In the genomic region with DNA sequence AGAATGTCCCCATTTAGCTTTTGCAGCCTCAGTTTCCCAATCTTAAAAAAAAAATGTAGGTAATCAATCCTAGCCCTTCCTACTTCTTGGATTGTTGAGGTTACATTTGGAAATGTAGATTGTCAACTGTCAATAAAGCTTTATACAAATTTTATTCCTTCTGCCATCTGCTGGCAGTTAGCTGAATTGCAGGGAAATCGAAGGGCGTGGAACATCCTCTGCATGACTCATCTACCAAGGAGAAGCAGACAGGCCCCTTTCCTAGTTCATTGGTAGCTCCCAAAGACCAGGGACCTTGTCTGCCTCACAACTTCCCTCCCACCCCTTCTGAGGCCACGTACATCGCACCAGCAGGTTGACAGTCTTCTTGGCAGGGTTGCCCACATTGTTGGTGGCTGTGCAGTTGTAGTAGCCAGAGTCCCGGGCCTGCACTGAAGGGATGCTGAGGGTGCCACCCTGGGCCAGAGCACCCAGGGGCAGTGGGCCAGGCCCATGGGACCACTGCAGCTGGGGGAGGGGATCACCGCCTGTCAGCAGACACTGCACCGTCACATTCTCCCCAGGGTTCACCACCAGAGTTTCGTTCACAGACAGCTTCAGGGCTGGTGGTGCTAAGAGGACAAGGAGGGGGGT, we compare ENCODE assay signal across 8 cellular contexts. TPM values are rescaled to one million over a fixed set of nuclear protein-coding genes. Genes with fewer than 3 reads are reported as not detected.
DNase-seq lines count a peak whose midpoint lies in the region; ATAC-seq, FAIRE-seq and TF ChIP-seq lines count a peak whose summit lies in the region.

No MANE protein-coding gene starts in this region.

- TF ChIP-seq CTCF in AG09319 (IDR thresholded peaks at IDR 0.05; ENCODE audit: low read depth, low read length) = peak; percentile 40

- no peak for ATAC-seq in HG03135 (IDR thresholded peaks at IDR 0.05; ENCODE audit: unreplicated experiment)

- DNase-seq in AG09319 (ENCODE audit: extremely low read depth, low read depth) (no peak), GM19239 (ENCODE audit: insufficient read length, low spot score) (peak; percentile 64), RPMI7951 (ENCODE audit: low read depth) (peak; percentile 82), astrocyte of the hippocampus (ENCODE audit: low read depth, low spot score) (peak; percentile 38), myocyte (ENCODE audit: low read depth) (peak; percentile 31), DMS153 (lab: John Stamatoyannopoulos, UW) (no peak), NCI-H510A treated with DMSO at 0.1 percent for 48 hours (lab: John Stamatoyannopoulos, UW) (no peak)

- peak; percentile 82 for FAIRE-seq in GM19239 (lab: Jason Lieb, UNC)

RNA-seq across cellular contexts. Expression of a gene that starts 43.6 kb away (rescaled TPM):
- 4.0 and 4.5 TPM in 2 replicates for total RNA-seq in RPMI7951 (2014; rRNA removed; shearing (Covaris generic))
- 1.7 and 1.9 TPM in 2 replicates for total RNA-seq in myocyte
- polyA plus RNA-seq in myocyte (2012) = 2.0 TPM

Comparison
In these comparisons a context has a peak if more than half of its experiments do, and no peak if none do; other contexts are left out.
1. DNase-seq: peak in GM19239 (single experiment), RPMI7951 (single experiment), astrocyte of the hippocampus (single experiment) and myocyte (single experiment); none in AG09319 (single experiment), DMS153 (single experiment) and NCI-H510A treated with DMSO at 0.1 percent for 48 hours (single experiment).